Comparison of ENCODE assay signal across 8 cellular contexts in genomic region chr3:125886006-125886405, GRCh38.
DNase-seq lines count a peak whose midpoint lies in the region; TF ChIP-seq lines count a peak whose summit lies in the region.
"Not testable (repeated sequence)": the region's sequence is repeated elsewhere in the genome, so short reads cannot be mapped to it uniquely, and the experiment has no call there.

No MANE protein-coding gene starts in this region.

- H3K27me3 ChIP-seq in dorsolateral prefrontal cortex, hepatocyte, thyroid gland: not testable (repeated sequence)

- H3K9me3 ChIP-seq in hepatocyte (ENCODE audit: low read depth); thyroid gland: not testable (repeated sequence)

- H3K4me1 ChIP-seq in hepatocyte (ENCODE audit: insufficient read depth); thyroid gland: not testable (repeated sequence)

- H3K9me2 ChIP-seq in hepatocyte (replicated peaks; ENCODE audit: insufficient read depth), result not testable (repeated sequence)

- DNase-seq in D341Med (ENCODE audit: low spot score) (peak; percentile 40), LNCaP clone FGC (ENCODE audit: low read depth) (peak; percentile 69), NCI-H2171 (lab: John Stamatoyannopoulos, UW) (peak; percentile 98), SHP77 (lab: John Stamatoyannopoulos, UW) (peak; percentile 72 to 87), dorsolateral prefrontal cortex (peak; percentile 32 to 78 (median 74)), hepatocyte (ENCODE audit: low spot score) (peak; percentile 37), occipital lobe (lab: John Stamatoyannopoulos, UW) (peak; percentile 27), thyroid gland (peak; percentile 63 to 77)

- H3K4me3 ChIP-seq in LNCaP clone FGC (ENCODE audit: low read depth, low read length); hepatocyte; thyroid gland (replicated peaks in 1 of 3): not testable (repeated sequence)
- H3K4me3 ChIP-seq in dorsolateral prefrontal cortex, result peak overlapping the region in 10 of 59 donors; percentile 5 to 35 (median 27)

- H3K36me3 ChIP-seq in hepatocyte (replicated peaks; ENCODE audit: insufficient read depth, low read depth); thyroid gland: not testable (repeated sequence)

- not testable (repeated sequence) for H3K4me2 ChIP-seq in hepatocyte

- not testable (repeated sequence) for H4K20me1 ChIP-seq in hepatocyte (ENCODE audit: insufficient read depth, poor library complexity, severe bottlenecking)

- 76% methylated on average over 12 of the region's 12 CpGs for WGBS in hepatocyte (ENCODE audit: low lambda C conversion rate, missing lambda C conversion rate)
- 15 to 20% methylated on average over 6 to 12 of the region's 12 CpGs for WGBS in thyroid gland, 2 donors

- intact Hi-C loops in dorsolateral prefrontal cortex (cut with DNase I); thyroid gland (cut with DNase I): not testable (repeated sequence)

- H3K27ac ChIP-seq in dorsolateral prefrontal cortex (peak overlapping the region in 3 of 59 donors; percentile 36 to 51 (median 39)), thyroid gland (peak overlapping the region in 1 of 3 donors; percentile 1)
- H3K27ac ChIP-seq in hepatocyte, result not testable (repeated sequence)

- not testable (repeated sequence) for TF ChIP-seq POLR2A in thyroid gland (IDR thresholded peaks at IDR 0.05)

- not testable (repeated sequence) for H3K79me2 ChIP-seq in hepatocyte

- H2AFZ ChIP-seq in hepatocyte, result not testable (repeated sequence)

- not testable (repeated sequence) for TF ChIP-seq CTCF in LNCaP clone FGC (IDR thresholded peaks at IDR 0.05; ENCODE audit: control insufficient read depth, extremely low read depth, insufficient read depth); dorsolateral prefrontal cortex (IDR thresholded peaks at IDR 0.05 in 54 of 56, conservative IDR thresholded peaks at IDR 0.05 in 2 of 56; ENCODE audit: low read depth in 1 of 56, partially characterized antibody in 56 of 56); hepatocyte (IDR thresholded peaks at IDR 0.05; ENCODE audit: poor library complexity); thyroid gland (IDR thresholded peaks at IDR 0.05)

Comparison
In these comparisons a context has a peak if more than half of its experiments do, and no peak if none do; other contexts are left out.
1. DNase-seq: peak in every context shown above with its lines; median percentile 98 in NCI-H2171; 80 in SHP77; 74 in dorsolateral prefrontal cortex; 70 in thyroid gland; 69 in LNCaP clone FGC; 40 in D341Med; 37 in hepatocyte; 27 in occipital lobe.